ENCODE assay signal across 13 cellular contexts in genomic region chr1:16174261-16174871, GRCh38. TPM values are rescaled to one million over a fixed set of nuclear protein-coding genes. Genes with fewer than 3 reads are reported as not detected.
DNase-seq lines count a peak whose midpoint lies in the region; TF ChIP-seq lines count a peak whose summit lies in the region.
"Had no signal": no experiment of that assay in that cellular context is flagged by ENCODE, and none has a peak within 500 bp of the region (broad histone marks: within the 10 kb centered on the region; RNA-seq: fewer than 3 reads in every experiment).

No MANE protein-coding gene starts in this region.

- CTCF ChIA-PET in Calu3 (lab: Charles Lee) (interaction anchor here (0.8 to 1.8 kb wide), 2 partner anchors 11 to 80 kb away, joined by 3 read pairs; no protein-coding TSS in a partner anchor), GM10248 (lab: Yijun Ruan, JAX) (interaction anchor here (1.0 to 2.3 kb wide), 3 partner anchors 14 to 96 kb away, joined by 3 to 6 read pairs (median 4); no protein-coding TSS in a partner anchor)

- no peaks in the 10 kb centered on the region for H3K9me3 Mint-ChIP-seq in Calu3 (ENCODE audit: low read depth, unreplicated experiment)
- H3K9me3 Mint-ChIP-seq: naive B cell had no signal

- H3K36me3 ChIP-seq in esophagus squamous epithelium (no peaks in the 10 kb centered on the region), skeletal muscle satellite cell (ENCODE audit: insufficient read depth, low read length) (no peaks in the 10 kb centered on the region)

- H3K9me3 ChIP-seq in esophagus squamous epithelium (no peaks in the 10 kb centered on the region), skeletal muscle satellite cell (replicated peaks; ENCODE audit: low read length) (no peaks in the 10 kb centered on the region)

- TF ChIP-seq POLR2A in esophagus squamous epithelium (IDR thresholded peaks at IDR 0.05), result no peak

- peaks cover 56% of the 10 kb centered on the region for H3K4me1 Mint-ChIP-seq in Calu3 (ENCODE audit: low read depth, unreplicated experiment)

- BruUV-seq in Calu3 (replicated peaks; lab: Mats Ljungman, UMichigan), result no TSS peak

- H3K4me1 ChIP-seq in esophagus squamous epithelium (peaks cover 56 to 88% (median 56%) of the 10 kb centered on the region in 3 donors), skeletal muscle satellite cell (ENCODE audit: control insufficient read depth, insufficient read depth, low read length) (peaks cover 52% of the 10 kb centered on the region)

- H3K9ac ChIP-seq in skeletal muscle satellite cell (ENCODE audit: low read depth, low read length), result peak overlapping the region; percentile 49

- TF ChIP-seq CTCF in Calu3 (IDR thresholded peaks at IDR 0.05; ENCODE audit: unreplicated experiment) (no peak), esophagus squamous epithelium (IDR thresholded peaks at IDR 0.05) (no peak), GM10248 (IDR thresholded peaks at IDR 0.05; ENCODE audit: control extremely low read depth, extremely low read depth, low read depth, missing control alignments) (no peak)

- H3K4me2 ChIP-seq in skeletal muscle satellite cell (ENCODE audit: low read length), result no peak overlapping the region

- H3K4me3 Mint-ChIP-seq in Calu3 (ENCODE audit: low read depth, unreplicated experiment), result no peak overlapping the region
- H3K4me3 Mint-ChIP-seq: naive B cell had no signal

- intact Hi-C loops in Calu3 (cut with micrococcal nuclease; ENCODE audit: unreplicated experiment), result no loop called here
- intact Hi-C loops in esophagus squamous epithelium (cut with DNase I), result no loop called here

- no peak overlapping the region for H3K4me3 ChIP-seq in esophagus squamous epithelium
- no peak overlapping the region for H3K4me3 ChIP-seq in skeletal muscle satellite cell (ENCODE audit: low read length)

- peak overlapping the region; percentile 88 to 93 (median 92) for H3K27ac ChIP-seq in esophagus squamous epithelium

- no peaks in the 10 kb centered on the region for H3K27me3 Mint-ChIP-seq in Calu3 (ENCODE audit: unreplicated experiment)

- POLR2A ChIA-PET in GM10248 (lab: Yijun Ruan, JAX), result no interaction called here

- 65 to 72% methylated on average over 3 to 7 of the region's 9 CpGs for WGBS in esophagus squamous epithelium, 2 donors

- peak overlapping the region; percentile 100 for H3K27ac Mint-ChIP-seq in Calu3 (ENCODE audit: unreplicated experiment)

- DNase-seq in Calu3 (no peak), SW480 (ENCODE audit: low spot score) (peak; percentile 60), esophagus squamous epithelium (lab: John Stamatoyannopoulos, UW) (no peak), NCI-H510A treated with DMSO at 0.1 percent for 48 hours (lab: John Stamatoyannopoulos, UW) (no peak), NCI-H2081 (lab: John Stamatoyannopoulos, UW) (no peak), T1000 (lab: John Stamatoyannopoulos, UW) (no peak), GM10248 (ENCODE audit: extremely low spot score) (no peak)
- DNase-seq: activated naive CD4-positive, alpha-beta T cell; naive B cell; NCI-H1048; NCI-H524 had no signal

- H3K36me3 Mint-ChIP-seq in Calu3 (ENCODE audit: insufficient read depth, unreplicated experiment), result peaks cover 40% of the 10 kb centered on the region
- H3K36me3 Mint-ChIP-seq: naive B cell had no signal

- no peaks in the 10 kb centered on the region for H3K27me3 ChIP-seq in esophagus squamous epithelium
- H3K27me3 ChIP-seq in skeletal muscle satellite cell (ENCODE audit: control insufficient read depth, insufficient read depth, low read length), result no peaks in the 10 kb centered on the region

RNA-seq across cellular contexts. Expression of gene EPHA2, which starts 18.5 kb away (rescaled TPM):
- 130 and 161 TPM in 2 replicates for total RNA-seq in Calu3 (2022)
- 100 to 1,000 TPM in 3 of 4 donors, 10 to 100 TPM in 1; 87.5 to 225 (median 137) TPM for total RNA-seq in esophagus squamous epithelium
- 8.3 and 8.4 TPM in 2 replicates for total RNA-seq in skeletal muscle satellite cell (2012; rRNA removed)
- total RNA-seq: activated CD8-positive, alpha-beta memory T cell treated with anti-CD3 and anti-CD28 coated beads for 36 hours had no signal

RNA-seq across cellular contexts. Expression of gene ARHGEF19, which starts 38.1 kb away (rescaled TPM):
- total RNA-seq in Calu3 (2022), result 16.6 and 17.2 TPM in 2 replicates
- total RNA-seq in esophagus squamous epithelium, result 10 to 100 TPM; 15.8 to 27.1 (median 20.6) TPM
- 4.6 and 4.8 TPM in 2 replicates for total RNA-seq in skeletal muscle satellite cell (2012; rRNA removed)
